15 cellular contexts compared by ENCODE assay signal in the genomic region with DNA sequence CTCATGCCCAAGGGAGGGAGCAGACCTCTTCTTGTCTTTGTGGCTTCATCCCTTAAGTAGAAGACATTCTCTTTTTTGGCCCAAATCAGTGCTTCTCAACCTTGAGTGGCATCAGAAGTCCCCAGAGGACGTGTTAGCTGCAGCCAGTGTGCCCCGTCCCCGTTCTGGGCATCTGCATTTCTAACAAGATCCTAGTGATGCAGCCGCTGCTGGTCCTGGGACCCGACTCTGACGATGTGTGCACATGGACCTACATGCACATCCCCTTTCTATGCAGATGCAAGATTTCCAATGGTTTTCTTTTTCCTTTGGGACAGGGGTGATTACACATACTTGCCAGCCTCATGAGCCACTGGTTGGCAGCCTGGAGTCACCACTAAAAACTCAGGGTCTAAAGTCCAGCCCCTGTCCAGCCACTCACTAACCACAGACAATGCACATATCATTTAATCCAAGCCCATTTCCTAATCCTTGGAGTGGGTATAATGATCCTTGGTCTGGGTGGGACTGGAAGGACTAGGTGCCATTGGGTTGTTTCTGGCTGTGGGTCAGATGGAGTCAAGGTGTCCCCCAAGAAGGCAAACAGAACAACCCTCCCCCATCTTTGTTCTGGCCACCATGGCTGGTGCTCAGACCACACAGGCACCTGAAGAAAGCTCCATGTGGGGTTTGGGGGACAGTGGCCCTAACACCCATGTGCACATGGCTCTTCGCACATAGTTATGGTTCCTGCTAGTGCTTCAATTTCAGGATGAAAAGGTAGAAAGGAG. TPM values are rescaled to one million over a fixed set of nuclear protein-coding genes. Genes with fewer than 3 reads are reported as not detected.
DNase-seq lines count a peak whose midpoint lies in the region; ATAC-seq and TF ChIP-seq lines count a peak whose summit lies in the region.
"Had no signal": no experiment of that assay in that cellular context is flagged by ENCODE, and none has a peak within 500 bp of the region (broad histone marks: within the 10 kb centered on the region; RNA-seq: fewer than 3 reads in every experiment).

No MANE protein-coding gene starts in this region.

- no peaks in the 10 kb centered on the region for H3K27me3 ChIP-seq in dorsolateral prefrontal cortex
- H3K27me3 ChIP-seq in subcutaneous abdominal adipose tissue (ENCODE audit: control insufficient read depth in 5 of 5, insufficient read depth in 4 of 5, low read length in 5 of 5) = no peaks in the 10 kb centered on the region
- H3K27me3 ChIP-seq: MG63 had no signal

- DNase-seq in activated CD8-positive, alpha-beta memory T cell treated with anti-CD3 and anti-CD28 coated beads, Interleukin-2, amount 50 U/mL, for 48 hours = peak; percentile 20
- DNase-seq in activated CD8-positive, alpha-beta memory T cell treated with anti-CD3 and anti-CD28 coated beads, Interleukin-2, amount 10 ng/mL, durations not matched to agents 7 days and 5 days = no peak
- DNase-seq in dorsolateral prefrontal cortex (peak in 1 of 10 donors; percentile 18), mesenteric fat pad (ENCODE audit: low spot score) (peak; percentile 72), iPS-NIHi7 (ENCODE audit: extremely low spot score) (no peak)
- DNase-seq in stimulated activated naive CD4-positive, alpha-beta T cell treated with Interleukin-2 at 50 U/mL for 16 hours (lab: John Stamatoyannopoulos, UW) = no peak
- DNase-seq: activated CD4-positive, CD25-positive, alpha-beta regulatory T cell; DMS 273 treated with DMSO at 0.1 percent for 48 hours; GOT3 had no signal

- H3K4me1 Mint-ChIP-seq in activated CD8-positive, alpha-beta memory T cell treated with anti-CD3 and anti-CD28 coated beads, Interleukin-2, amount 10 ng/mL, durations not matched to agents 7 days and 5 days = peaks cover 50% of the 10 kb centered on the region

- no peaks in the 10 kb centered on the region for H3K9me3 Mint-ChIP-seq in activated CD8-positive, alpha-beta memory T cell treated with anti-CD3 and anti-CD28 coated beads, Interleukin-2, amount 10 ng/mL, durations not matched to agents 7 days and 5 days (ENCODE audit: low read depth)

- H3K9me3 ChIP-seq in subcutaneous abdominal adipose tissue (ENCODE audit: control insufficient read depth in 5 of 5, low read length in 5 of 5) = no peaks in the 10 kb centered on the region
- H3K9me3 ChIP-seq: MG63 had no signal

- no peak for ATAC-seq in activated CD8-positive, alpha-beta memory T cell treated with anti-CD3 and anti-CD28 coated beads, Interleukin-2, amount 10 ng/mL, durations not matched to agents 7 days and 5 days
- no peak for ATAC-seq in HG03139 (IDR thresholded peaks at IDR 0.05; ENCODE audit: unreplicated experiment)
- ATAC-seq: esophagus mucosa had no signal

- intact Hi-C loops in dorsolateral prefrontal cortex (cut with DNase I) = no loop called here

- H3K36me3 Mint-ChIP-seq in activated CD8-positive, alpha-beta memory T cell treated with anti-CD3 and anti-CD28 coated beads, Interleukin-2, amount 10 ng/mL, durations not matched to agents 7 days and 5 days = peaks cover 16% of the 10 kb centered on the region

- no peak overlapping the region for H3K4me3 Mint-ChIP-seq in activated CD8-positive, alpha-beta memory T cell treated with anti-CD3 and anti-CD28 coated beads, Interleukin-2, amount 10 ng/mL, durations not matched to agents 7 days and 5 days

- no peak overlapping the region for H3K27ac Mint-ChIP-seq in activated CD8-positive, alpha-beta memory T cell treated with anti-CD3 and anti-CD28 coated beads, Interleukin-2, amount 10 ng/mL, durations not matched to agents 7 days and 5 days

- H3K9ac ChIP-seq in subcutaneous abdominal adipose tissue (ENCODE audit: low read length in 5 of 5) = no peak overlapping the region

- H3K4me3 ChIP-seq in dorsolateral prefrontal cortex = peak overlapping the region in 2 of 59 donors; percentile 44 to 80
- H3K4me3 ChIP-seq in subcutaneous abdominal adipose tissue (ENCODE audit: low read depth in 1 of 5, low read length in 5 of 5) = no peak overlapping the region
- H3K4me3 ChIP-seq: cardiac muscle cell, MG63 had no signal

- peaks cover 17 to 65% (median 51%) of the 10 kb centered on the region in 5 donors for H3K4me1 ChIP-seq in subcutaneous abdominal adipose tissue (ENCODE audit: control insufficient read depth in 5 of 5, insufficient read depth in 5 of 5, low read length in 5 of 5)

- no peak for TF ChIP-seq CTCF in dorsolateral prefrontal cortex (IDR thresholded peaks at IDR 0.05 in 54 of 56, conservative IDR thresholded peaks at IDR 0.05 in 2 of 56; ENCODE audit: low read depth in 1 of 56, partially characterized antibody in 56 of 56)

- CTCF ChIA-PET in activated CD8-positive, alpha-beta memory T cell treated with anti-CD3 and anti-CD28 coated beads, Interleukin-2, amount 10 ng/mL, durations not matched to agents 7 days and 5 days (lab: Charles Lee) = interaction anchor here (0.8 kb wide), 1 partner anchor 8 kb away, joined by 3 read pairs; no protein-coding TSS in a partner anchor

- no peaks in the 10 kb centered on the region for H3K27me3 Mint-ChIP-seq in activated CD8-positive, alpha-beta memory T cell treated with anti-CD3 and anti-CD28 coated beads, Interleukin-2, amount 10 ng/mL, durations not matched to agents 7 days and 5 days

- H3K36me3 ChIP-seq in subcutaneous abdominal adipose tissue (ENCODE audit: control insufficient read depth in 5 of 5, insufficient read depth in 5 of 5, low read length in 5 of 5) = peaks cover 0 to 16% (median 12%) of the 10 kb centered on the region in 5 donors
- H3K36me3 ChIP-seq: cardiac muscle cell, MG63 had no signal

- H3K27ac ChIP-seq in dorsolateral prefrontal cortex = peak overlapping the region in 46 of 59 donors; percentile 10 to 99 (median 86)
- peak overlapping the region; percentile 27 for H3K27ac ChIP-seq in subcutaneous abdominal adipose tissue (ENCODE audit: low read depth, low read length)
- H3K27ac ChIP-seq: cardiac muscle cell had no signal

RNA-seq across cellular contexts. Expression of a gene that starts 6.4 kb away (rescaled TPM):
- total RNA-seq in activated CD8-positive, alpha-beta memory T cell treated with anti-CD3 and anti-CD28 coated beads, Interleukin-2, amount 10 ng/mL, durations not matched to agents 7 days and 5 days = 10 to 100 TPM; 44.4 TPM
- 100 to 1,000 TPM in 2 of 120 experiments, 10 to 100 TPM in 118; 18.5 to 154 (median 56.4) TPM for total RNA-seq in dorsolateral prefrontal cortex
- total RNA-seq in mesenteric fat pad = 14.3 TPM
- total RNA-seq: cardiac muscle cell had no signal

RNA-seq across cellular contexts. Expression of a gene that starts 30.4 kb away (rescaled TPM):
- total RNA-seq in activated CD8-positive, alpha-beta memory T cell treated with anti-CD3 and anti-CD28 coated beads, Interleukin-2, amount 10 ng/mL, durations not matched to agents 7 days and 5 days = not detected
- total RNA-seq in dorsolateral prefrontal cortex (10 to 100 TPM in 2 of 120 experiments, 1 to 10 TPM in 118; 1.2 to 12.1 (median 4.6) TPM), mesenteric fat pad (not detected)
- total RNA-seq: cardiac muscle cell, esophagus mucosa, mucosa of gallbladder had no signal

RNA-seq across cellular contexts. Expression of a gene that starts 59.0 kb away (rescaled TPM):
- 10 to 100 TPM; 47.5 to 56.0 TPM for total RNA-seq in activated CD8-positive, alpha-beta memory T cell treated with anti-CD3 and anti-CD28 coated beads, Interleukin-2, amount 10 ng/mL, durations not matched to agents 7 days and 5 days
- total RNA-seq in dorsolateral prefrontal cortex = 100 to 1,000 TPM in 21 of 120 experiments, 10 to 100 TPM in 99; 43.1 to 113 (median 90.4) TPM
- total RNA-seq in mesenteric fat pad = 166 TPM

Comparison
In these comparisons a context has a peak if more than half of its experiments do, and no peak if none do; other contexts are left out.
1. DNase-seq: peak in activated CD8-positive, alpha-beta memory T cell treated with anti-CD3 and anti-CD28 coated beads, Interleukin-2, amount 50 U/mL, for 48 hours (single experiment) and mesenteric fat pad (single experiment); none in activated CD8-positive, alpha-beta memory T cell treated with anti-CD3 and anti-CD28 coated beads, Interleukin-2, amount 10 ng/mL, durations not matched to agents 7 days and 5 days (single experiment), stimulated activated naive CD4-positive, alpha-beta T cell treated with Interleukin-2 at 50 U/mL for 16 hours (single experiment) and iPS-NIHi7 (single experiment).